In the genomic region with DNA sequence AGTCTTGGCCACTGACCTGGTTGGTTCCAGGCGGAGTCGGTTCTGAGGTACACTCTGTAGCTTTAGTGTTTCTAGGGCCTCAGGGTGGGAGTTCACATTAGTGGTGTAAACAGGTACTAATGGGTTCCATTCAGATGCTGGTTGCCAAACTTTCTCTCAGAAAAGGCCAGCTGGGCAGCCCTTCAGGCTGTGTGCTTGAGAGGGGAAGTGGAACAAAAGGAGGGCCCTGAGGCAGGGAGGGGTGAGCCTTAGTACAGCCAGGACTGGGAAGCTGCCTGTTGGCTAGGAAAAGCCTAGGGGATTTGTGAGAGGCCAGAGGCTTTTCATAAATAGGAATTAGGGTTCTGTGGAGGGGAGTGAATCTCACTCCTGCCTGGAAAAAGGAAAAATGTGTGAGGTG, we compare ENCODE assay signal across 21 cellular contexts. TPM values are rescaled to one million over a fixed set of nuclear protein-coding genes. Genes with fewer than 3 reads are reported as not detected.
DNase-seq lines count a peak whose midpoint lies in the region; ATAC-seq and TF ChIP-seq lines count a peak whose summit lies in the region.
"Had no signal": no experiment of that assay in that cellular context is flagged by ENCODE, and none has a peak within 500 bp of the region (broad histone marks: within the 10 kb centered on the region; RNA-seq: fewer than 3 reads in every experiment).

No MANE protein-coding gene starts in this region.

- H4K20me1 ChIP-seq in neural progenitor cell (ENCODE audit: low read depth) = no peaks in the 10 kb centered on the region

- whole genome bisulfite sequencing in aorta, 2 donors = 83 to 90% methylated on average over 2 of the region's 2 CpGs

- TF ChIP-seq CTCF in glutamatergic neuron (IDR thresholded peaks at IDR 0.05; ENCODE audit: partially characterized antibody, unreplicated experiment) (no peak), neural progenitor cell (IDR thresholded peaks at IDR 0.05) (no peak)

- H3K9me3 Mint-ChIP-seq in glutamatergic neuron (ENCODE audit: unreplicated experiment) (no peaks in the 10 kb centered on the region), neural progenitor cell (peaks cover 8% of the 10 kb centered on the region)
- H3K9me3 Mint-ChIP-seq: activated T-cell treated with anti-CD3 and anti-CD28 coated beads, Interleukin-2, amount 50 U/mL, for 24 hours had no signal

- H3K4me2 ChIP-seq in neural progenitor cell = peak overlapping the region; percentile 60
- H3K4me2 ChIP-seq: A549 had no signal

- H3K27me3 Mint-ChIP-seq in glutamatergic neuron (ENCODE audit: unreplicated experiment) (no peaks in the 10 kb centered on the region), neural progenitor cell (ENCODE audit: insufficient read depth, low read depth) (no peaks in the 10 kb centered on the region)
- H3K27me3 Mint-ChIP-seq: CD4-positive, CD25-positive, alpha-beta regulatory T cell had no signal

- no peaks in the 10 kb centered on the region for H3K36me3 Mint-ChIP-seq in glutamatergic neuron (ENCODE audit: unreplicated experiment)
- no peaks in the 10 kb centered on the region for H3K36me3 Mint-ChIP-seq in neural progenitor cell
- H3K36me3 Mint-ChIP-seq: activated naive CD8-positive, alpha-beta T cell; CD4-positive, CD25-positive, alpha-beta regulatory T cell had no signal

- peaks cover 13% of the 10 kb centered on the region for H3K79me2 ChIP-seq in neural progenitor cell (ENCODE audit: low read depth)

- H3K27ac Mint-ChIP-seq in glutamatergic neuron (ENCODE audit: unreplicated experiment) (peak overlapping the region; percentile 76), neural progenitor cell (no peak overlapping the region)
- H3K27ac Mint-ChIP-seq: activated naive CD8-positive, alpha-beta T cell; activated T-cell treated with anti-CD3 and anti-CD28 coated beads, Interleukin-2, amount 50 U/mL, for 24 hours; CD4-positive, CD25-positive, alpha-beta regulatory T cell had no signal

- H3K9me3 ChIP-seq in neural progenitor cell (ENCODE audit: low read depth) = peaks cover 4% of the 10 kb centered on the region
- no peaks in the 10 kb centered on the region for H3K9me3 ChIP-seq in aorta (ENCODE audit: control insufficient read depth, low read length)
- H3K9me3 ChIP-seq: A549, breast epithelium had no signal

- intact Hi-C loops in aorta (cut with DNase I) = no loop called here

- DNase-seq in NCI-H524 (lab: John Stamatoyannopoulos, UW) = peak; percentile 6 to 59
- no peak for DNase-seq in NCI-H524 treated with DMSO at 0.1 percent for 48 hours (lab: John Stamatoyannopoulos, UW)
- no peak for DNase-seq in glutamatergic neuron
- DNase-seq in neural progenitor cell (ENCODE audit: low spot score) = peak; percentile 77
- DNase-seq in aorta = no peak
- no peak for DNase-seq in NCI-H526 (lab: John Stamatoyannopoulos, UW)
- DNase-seq: activated CD4-positive, alpha-beta T cell treated with anti-CD3 and anti-CD28 coated beads, Interleukin-2, amount 50 U/mL, for 1 hour; activated T-cell treated with anti-CD3 and anti-CD28 coated beads, Interleukin-2, amount 50 U/mL, for 24 hours; CD4-positive, CD25-positive, alpha-beta regulatory T cell; effector CD4-positive, alpha-beta T cell; KG1; NCI-H1105 treated with DMSO at 0.1 percent for 48 hours; NCI-H2171 treated with DMSO at 0.1 percent for 48 hours; stimulated activated CD8-positive, alpha-beta memory T cell treated with anti-CD3 and anti-CD28 coated beads, Interleukin-4, amount 100 ng/mL, for 48 hours had no signal

- H3K27me3 ChIP-seq in neural progenitor cell (no peaks in the 10 kb centered on the region), aorta (ENCODE audit: control insufficient read depth in 1 of 2, insufficient read depth in 2 of 2, low read length in 1 of 2) (no peaks in the 10 kb centered on the region)

- peaks cover 10% of the 10 kb centered on the region for H3K4me1 Mint-ChIP-seq in glutamatergic neuron (ENCODE audit: low read depth, unreplicated experiment)
- H3K4me1 Mint-ChIP-seq in neural progenitor cell = peaks cover 14% of the 10 kb centered on the region
- H3K4me1 Mint-ChIP-seq: CD4-positive, CD25-positive, alpha-beta regulatory T cell had no signal

- H3K36me3 ChIP-seq in neural progenitor cell = no peaks in the 10 kb centered on the region
- H3K36me3 ChIP-seq in aorta (ENCODE audit: control insufficient read depth in 1 of 2, insufficient read depth in 2 of 2, low read length in 1 of 2) = no peaks in the 10 kb centered on the region
- H3K36me3 ChIP-seq: breast epithelium had no signal

- peaks cover 12% of the 10 kb centered on the region for H3F3A ChIP-seq in neural progenitor cell (ENCODE audit: low read depth)

- no peak overlapping the region for H2AFZ ChIP-seq in neural progenitor cell (replicated peaks)

- H3K9ac ChIP-seq in neural progenitor cell = no peak overlapping the region

- H3K4me3 ChIP-seq in neural progenitor cell (no peak overlapping the region), aorta (ENCODE audit: low read length in 2 of 2) (no peak overlapping the region)
- H3K4me3 ChIP-seq: A549, breast epithelium, GM12878 had no signal

- H3K4me3 Mint-ChIP-seq in glutamatergic neuron (ENCODE audit: unreplicated experiment) (no peak overlapping the region), neural progenitor cell (no peak overlapping the region)
- H3K4me3 Mint-ChIP-seq: activated naive CD8-positive, alpha-beta T cell; activated T-cell treated with anti-CD3 and anti-CD28 coated beads, Interleukin-2, amount 50 U/mL, for 24 hours; CD4-positive, CD25-positive, alpha-beta regulatory T cell had no signal

- ATAC-seq in aorta (ENCODE audit: low FRiP score) (peak; percentile 70), HG02763 (IDR thresholded peaks at IDR 0.05; ENCODE audit: unreplicated experiment) (no peak), HG03196 (IDR thresholded peaks at IDR 0.05; ENCODE audit: unreplicated experiment) (no peak)
- ATAC-seq: A549, GM12878 had no signal

- H3K4me1 ChIP-seq in neural progenitor cell = peaks cover 14% of the 10 kb centered on the region
- no peaks in the 10 kb centered on the region for H3K4me1 ChIP-seq in aorta (ENCODE audit: control insufficient read depth in 1 of 2, insufficient read depth in 2 of 2, low read length in 2 of 2)
- H3K4me1 ChIP-seq: A549, breast epithelium had no signal

- H3K27ac ChIP-seq in neural progenitor cell (peak overlapping the region; percentile 54), aorta (ENCODE audit: low read depth in 1 of 2, low read length in 2 of 2) (no peak overlapping the region)
- H3K27ac ChIP-seq: A549 had no signal

RNA-seq across cellular contexts. Expression of a gene that starts 24.9 kb away (rescaled TPM):
- total RNA-seq in glutamatergic neuron (ENCODE audit: unreplicated experiment) = 7.3 TPM
- 3.9 and 4.0 TPM in 2 replicates for total RNA-seq in neural progenitor cell (ENCODE audit: low replicate concordance)
- 10 to 100 TPM; 28.8 to 50.4 TPM for total RNA-seq in aorta
- polyA plus RNA-seq in aorta = 1 to 10 TPM in 1 of 2 donors, under 1 TPM in 1; 0.88 to 3.0 TPM
- total RNA-seq: OCI-LY7 had no signal

Comparison
In these comparisons a context has a peak if more than half of its experiments do, and no peak if none do; other contexts are left out.
1. DNase-seq: peak in NCI-H524 (2 of 2) and neural progenitor cell (single experiment); none in NCI-H524 treated with DMSO at 0.1 percent for 48 hours (single experiment), glutamatergic neuron (single experiment), aorta (0 of 2) and NCI-H526 (0 of 2).